ENCODE assay signal across 1 cellular context in the genomic region with DNA sequence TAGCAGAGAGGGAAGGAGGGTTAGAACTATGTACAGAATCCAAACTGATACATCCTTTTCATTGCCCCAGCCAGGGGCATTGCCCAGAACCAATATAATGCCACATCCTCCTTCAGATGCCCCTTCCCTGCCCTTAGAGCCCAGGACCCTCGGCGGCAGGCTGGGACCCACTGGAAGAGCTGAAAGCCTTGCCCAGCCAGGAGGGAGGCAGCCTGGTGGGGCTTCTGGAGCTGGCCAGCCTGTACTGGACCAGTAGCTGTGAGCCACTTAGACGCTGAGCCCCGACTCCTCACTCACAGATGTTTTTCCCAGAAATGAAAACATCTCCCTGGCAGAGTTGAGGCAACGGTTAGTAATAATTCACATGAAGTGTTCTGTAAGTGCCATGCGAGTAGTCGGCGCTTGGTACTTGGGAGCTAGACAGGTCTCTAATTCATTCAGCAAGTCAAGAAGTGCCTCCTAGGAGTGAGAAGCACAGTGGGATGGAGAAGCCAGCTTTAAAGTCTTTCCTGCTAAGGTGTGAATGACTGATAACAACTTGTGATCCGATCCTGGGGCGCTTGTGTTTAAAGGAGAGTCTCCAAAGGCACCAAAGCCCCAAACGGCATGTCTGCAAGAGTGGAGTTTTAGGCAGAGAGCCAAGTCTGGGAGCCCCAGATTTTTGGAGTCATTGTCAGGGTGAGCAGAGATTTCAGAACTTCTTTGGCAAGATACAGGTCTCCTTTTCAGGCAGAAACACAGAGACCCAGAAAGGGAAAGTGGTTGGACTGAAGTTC.
TF ChIP-seq lines count a peak whose summit lies in the region.

No MANE protein-coding gene starts in this region.

TF ChIP-seq in K562, 482 proteins besides CTCF, POLR2A, EP300 and RAD21 (continued from another document and continues in another):
- TF ChIP-seq, protein P1, sequence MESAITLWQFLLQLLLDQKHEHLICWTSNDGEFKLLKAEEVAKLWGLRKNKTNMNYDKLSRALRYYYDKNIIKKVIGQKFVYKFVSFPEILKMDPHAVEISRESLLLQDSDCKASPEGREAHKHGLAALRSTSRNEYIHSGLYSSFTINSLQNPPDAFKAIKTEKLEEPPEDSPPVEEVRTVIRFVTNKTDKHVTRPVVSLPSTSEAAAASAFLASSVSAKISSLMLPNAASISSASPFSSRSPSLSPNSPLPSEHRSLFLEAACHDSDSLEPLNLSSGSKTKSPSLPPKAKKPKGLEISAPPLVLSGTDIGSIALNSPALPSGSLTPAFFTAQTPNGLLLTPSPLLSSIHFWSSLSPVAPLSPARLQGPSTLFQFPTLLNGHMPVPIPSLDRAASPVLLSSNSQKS (CRISPR knock-in tag; IDR thresholded peaks at IDR 0.05): no peak
- no peak for TF ChIP-seq TSC22D4 (tag; IDR thresholded peaks at IDR 0.05)
- TF ChIP-seq ZNF232 (CRISPR knock-in tag; IDR thresholded peaks at IDR 0.05): no peak
- TF ChIP-seq FOXJ3 (CRISPR knock-in tag; IDR thresholded peaks at IDR 0.05): no peak
- TF ChIP-seq LARP7 (IDR thresholded peaks at IDR 0.05): no peak
- no peak for TF ChIP-seq ZNF212 (CRISPR knock-in tag; IDR thresholded peaks at IDR 0.05)
- TF ChIP-seq ILF3 (IDR thresholded peaks at IDR 0.05; ENCODE audit: borderline replicate concordance): no peak
- TF ChIP-seq ZNF124 (CRISPR knock-in tag; IDR thresholded peaks at IDR 0.05): no peak
- TF ChIP-seq, protein P2, sequence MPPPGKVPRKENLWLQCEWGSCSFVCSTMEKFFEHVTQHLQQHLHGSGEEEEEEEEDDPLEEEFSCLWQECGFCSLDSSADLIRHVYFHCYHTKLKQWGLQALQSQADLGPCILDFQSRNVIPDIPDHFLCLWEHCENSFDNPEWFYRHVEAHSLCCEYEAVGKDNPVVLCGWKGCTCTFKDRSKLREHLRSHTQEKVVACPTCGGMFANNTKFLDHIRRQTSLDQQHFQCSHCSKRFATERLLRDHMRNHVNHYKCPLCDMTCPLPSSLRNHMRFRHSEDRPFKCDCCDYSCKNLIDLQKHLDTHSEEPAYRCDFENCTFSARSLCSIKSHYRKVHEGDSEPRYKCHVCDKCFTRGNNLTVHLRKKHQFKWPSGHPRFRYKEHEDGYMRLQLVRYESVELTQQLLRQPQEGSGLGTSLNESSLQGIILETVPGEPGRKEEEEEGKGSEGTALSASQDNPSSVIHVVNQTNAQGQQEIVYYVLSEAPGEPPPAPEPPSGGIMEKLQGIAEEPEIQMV (tag; conservative IDR thresholded peaks at IDR 0.05; ENCODE audit: low read depth): no peak
- TF ChIP-seq ZNF407 (IDR thresholded peaks at IDR 0.05; ENCODE audit: low read depth): no peak
- no peak for TF ChIP-seq HDAC3 (IDR thresholded peaks at IDR 0.05; ENCODE audit: borderline replicate concordance, partially characterized antibody)
- no peak for TF ChIP-seq CREBBP (IDR thresholded peaks at IDR 0.05; ENCODE audit: low read depth, low read length)
- TF ChIP-seq THAP12 (CRISPR knock-in tag; IDR thresholded peaks at IDR 0.05): no peak
- TF ChIP-seq ZFP36 (IDR thresholded peaks at IDR 0.05; ENCODE audit: low read depth, low read length, partially characterized antibody): no peak
- no peak for TF ChIP-seq MYC (IDR thresholded peaks at IDR 0.05; ENCODE audit: low read depth, low read length)
- no peak for TF ChIP-seq MYC (CRISPR knock-in tag; IDR thresholded peaks at IDR 0.05; ENCODE audit: borderline replicate concordance, low read depth)
- TF ChIP-seq, protein P3, sequence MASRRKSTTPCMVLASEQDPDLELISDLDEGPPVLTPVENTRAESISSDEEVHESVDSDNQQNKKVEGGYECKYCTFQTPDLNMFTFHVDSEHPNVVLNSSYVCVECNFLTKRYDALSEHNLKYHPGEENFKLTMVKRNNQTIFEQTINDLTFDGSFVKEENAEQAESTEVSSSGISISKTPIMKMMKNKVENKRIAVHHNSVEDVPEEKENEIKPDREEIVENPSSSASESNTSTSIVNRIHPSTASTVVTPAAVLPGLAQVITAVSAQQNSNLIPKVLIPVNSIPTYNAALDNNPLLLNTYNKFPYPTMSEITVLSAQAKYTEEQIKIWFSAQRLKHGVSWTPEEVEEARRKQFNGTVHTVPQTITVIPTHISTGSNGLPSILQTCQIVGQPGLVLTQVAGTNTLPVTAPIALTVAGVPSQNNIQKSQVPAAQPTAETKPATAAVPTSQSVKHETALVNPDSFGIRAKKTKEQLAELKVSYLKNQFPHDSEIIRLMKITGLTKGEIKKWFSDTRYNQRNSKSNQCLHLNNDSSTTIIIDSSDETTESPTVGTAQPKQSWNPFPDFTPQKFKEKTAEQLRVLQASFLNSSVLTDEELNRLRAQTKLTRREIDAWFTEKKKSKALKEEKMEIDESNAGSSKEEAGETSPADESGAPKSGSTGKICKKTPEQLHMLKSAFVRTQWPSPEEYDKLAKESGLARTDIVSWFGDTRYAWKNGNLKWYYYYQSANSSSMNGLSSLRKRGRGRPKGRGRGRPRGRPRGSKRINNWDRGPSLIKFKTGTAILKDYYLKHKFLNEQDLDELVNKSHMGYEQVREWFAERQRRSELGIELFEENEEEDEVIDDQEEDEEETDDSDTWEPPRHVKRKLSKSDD (conservative IDR thresholded peaks at IDR 0.05; ENCODE audit: low read length): no peak
- peak; percentile 27 to 89; a peak in 2 of 4 replicates for TF ChIP-seq RCOR1 (IDR thresholded peaks at IDR 0.05; ENCODE audit: borderline replicate concordance in 1 of 2, low read depth in 2 of 2, low read length in 2 of 2)
- TF ChIP-seq MYBL2 (IDR thresholded peaks at IDR 0.05; ENCODE audit: low read depth): no peak
- no peak for TF ChIP-seq MYBL2 (CRISPR knock-in tag; IDR thresholded peaks at IDR 0.05; ENCODE audit: borderline replicate concordance)
- peak; percentile 53 for TF ChIP-seq CTBP1 (IDR thresholded peaks at IDR 0.05; ENCODE audit: borderline replicate concordance)
- no peak for TF ChIP-seq ZNF274 (IDR thresholded peaks at IDR 0.05; ENCODE audit: borderline replicate concordance, low read depth, low read length)
- peak; percentile 62 for TF ChIP-seq TAL1 (IDR thresholded peaks at IDR 0.05)
- 0 out of 2 replicates have a peak, but pooled peaks have one; percentile 28 for TF ChIP-seq SP1 (CRISPR knock-in tag; IDR thresholded peaks at IDR 0.05)
- TF ChIP-seq TCF7L2 (IDR thresholded peaks at IDR 0.05; ENCODE audit: low read depth, low read length): no peak
- TF ChIP-seq, protein P4, sequence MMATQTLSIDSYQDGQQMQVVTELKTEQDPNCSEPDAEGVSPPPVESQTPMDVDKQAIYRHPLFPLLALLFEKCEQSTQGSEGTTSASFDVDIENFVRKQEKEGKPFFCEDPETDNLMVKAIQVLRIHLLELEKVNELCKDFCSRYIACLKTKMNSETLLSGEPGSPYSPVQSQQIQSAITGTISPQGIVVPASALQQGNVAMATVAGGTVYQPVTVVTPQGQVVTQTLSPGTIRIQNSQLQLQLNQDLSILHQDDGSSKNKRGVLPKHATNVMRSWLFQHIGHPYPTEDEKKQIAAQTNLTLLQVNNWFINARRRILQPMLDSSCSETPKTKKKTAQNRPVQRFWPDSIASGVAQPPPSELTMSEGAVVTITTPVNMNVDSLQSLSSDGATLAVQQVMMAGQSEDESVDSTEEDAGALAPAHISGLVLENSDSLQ (IDR thresholded peaks at IDR 0.05): no peak
- TF ChIP-seq NR3C1 (CRISPR knock-in tag; IDR thresholded peaks at IDR 0.05): no peak
- no peak for TF ChIP-seq SNIP1 (IDR thresholded peaks at IDR 0.05; ENCODE audit: low read depth)
- no peak for TF ChIP-seq ZEB2 (IDR thresholded peaks at IDR 0.05)
- no peak for TF ChIP-seq SRSF7 (optimal IDR thresholded peaks at IDR 0.05; ENCODE audit: low read depth, low read length)
- TF ChIP-seq MAX (CRISPR knock-in tag; IDR thresholded peaks at IDR 0.05): no peak
- no peak for TF ChIP-seq CHD2 (IDR thresholded peaks at IDR 0.05; ENCODE audit: low read depth, low read length)
- no peak for TF ChIP-seq ZNF76 (CRISPR knock-in tag; IDR thresholded peaks at IDR 0.05; ENCODE audit: borderline replicate concordance)
- no peak for TF ChIP-seq KDM5B (IDR thresholded peaks at IDR 0.05; ENCODE audit: insufficient replicate concordance, low read depth, low read length)
- TF ChIP-seq NEUROD1 (IDR thresholded peaks at IDR 0.05; ENCODE audit: borderline replicate concordance, low read depth, low read length, partially characterized antibody): no peak
- no peak for TF ChIP-seq ZNF507 (tag; conservative IDR thresholded peaks at IDR 0.05)
- TF ChIP-seq NONO (IDR thresholded peaks at IDR 0.05; ENCODE audit: low read depth in 2 of 2, low read length in 1 of 2): no peak
- no peak for TF ChIP-seq KLF10 (CRISPR knock-in tag; IDR thresholded peaks at IDR 0.05)
- no peak for TF ChIP-seq TGIF2 (CRISPR knock-in tag; IDR thresholded peaks at IDR 0.05)
- peak in 1 of 2 experiments; percentile 34; a peak in 1 of 4 replicates for TF ChIP-seq HDAC1 (IDR thresholded peaks at IDR 0.05)
- no peak for TF ChIP-seq CEBPG (CRISPR knock-in tag; IDR thresholded peaks at IDR 0.05)
- 0 out of 4 replicates have a peak, but pooled peaks of 1 of the 2 experiments have one; percentile 10 for TF ChIP-seq CEBPG (tag; conservative IDR thresholded peaks at IDR 0.05 in 1 of 2, IDR thresholded peaks at IDR 0.05 in 1 of 2)
- TF ChIP-seq XRCC5 (IDR thresholded peaks at IDR 0.05; ENCODE audit: low read depth, low read length): no peak
- TF ChIP-seq ZNF133 (CRISPR knock-in tag; IDR thresholded peaks at IDR 0.05): no peak
- no peak for TF ChIP-seq TRIM24 (IDR thresholded peaks at IDR 0.05)
- TF ChIP-seq SNRNP70 (optimal IDR thresholded peaks at IDR 0.05; ENCODE audit: low read depth, low read length): no peak
